ENCODE assay signal across 20 cellular contexts in the genomic region with DNA sequence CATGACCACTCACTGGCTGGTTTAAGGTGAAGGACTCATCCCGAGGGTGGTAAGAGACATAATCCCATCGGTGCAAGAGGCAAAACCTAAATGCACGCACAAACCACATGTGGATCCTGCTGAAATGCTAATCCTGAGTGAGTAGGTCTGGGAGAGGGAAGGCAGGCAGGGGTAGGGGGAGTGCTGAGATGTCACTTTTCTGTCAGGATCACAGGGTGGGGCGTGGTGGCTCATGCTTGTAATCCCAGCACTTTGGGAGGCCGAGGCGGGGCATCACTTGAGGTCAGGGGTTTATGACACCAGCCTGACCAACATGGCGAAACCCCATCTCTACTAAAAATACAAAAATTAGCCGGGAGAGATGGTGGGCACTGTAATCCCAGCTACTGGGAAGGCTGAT.
DNase-seq lines count a peak whose midpoint lies in the region; ATAC-seq and FAIRE-seq lines count a peak whose summit lies in the region.
"Had no signal": no experiment of that assay in that cellular context is flagged by ENCODE, and none has a peak within 500 bp of the region (broad histone marks: within the 10 kb centered on the region; RNA-seq: fewer than 3 reads in every experiment).

No MANE protein-coding gene starts in this region.

- H3K14ac ChIP-seq in trophoblast cell (ENCODE audit: low read length), result no peak overlapping the region

- H2AFZ ChIP-seq in trophoblast cell (ENCODE audit: insufficient read depth, low read length, poor library complexity), result no peak overlapping the region

- H4K8ac ChIP-seq in trophoblast cell (ENCODE audit: low read depth, low read length), result no peak overlapping the region

- H3K79me2 ChIP-seq in trophoblast cell (ENCODE audit: control insufficient read depth, insufficient read depth, low read length, poor library complexity), result no peaks in the 10 kb centered on the region

- no peak overlapping the region for H4K91ac ChIP-seq in trophoblast cell (ENCODE audit: low read depth, low read length)

- H4K12ac ChIP-seq in trophoblast cell (ENCODE audit: low read depth, low read length), result no peak overlapping the region

- H2BK12ac ChIP-seq in trophoblast cell (ENCODE audit: low read length), result no peak overlapping the region

- H2AK5ac ChIP-seq in trophoblast cell (ENCODE audit: low read length), result no peak overlapping the region

- no peak overlapping the region for H3K4ac ChIP-seq in trophoblast cell (ENCODE audit: low read depth, low read length)

- H3K79me1 ChIP-seq in trophoblast cell (ENCODE audit: low read length), result no peaks in the 10 kb centered on the region

- DNase-seq in HTR-8/SVneo (ENCODE audit: insufficient read length, low spot score) (no peak), trophoblast cell (no peak), urothelium cell line (ENCODE audit: low spot score) (no peak), HuH-7 (ENCODE audit: low spot score) (no peak)
- DNase-seq: AML-193; Calu3; CD4-positive, alpha-beta T cell; CD8-positive, alpha-beta T cell; DMS79 treated with DMSO at 0.1 percent for 48 hours; GF-D8 had no signal

- no peak overlapping the region for H2BK5ac ChIP-seq in trophoblast cell (ENCODE audit: low read depth, low read length, poor library complexity)

- WGBS in trophoblast cell (ENCODE audit: extremely low coverage, insufficient coverage, insufficient read length), result no CpG with 5 or more reads among the region's 8 CpGs

- no peaks in the 10 kb centered on the region for H3K36me3 ChIP-seq in trophoblast cell (ENCODE audit: control insufficient read depth in 1 of 2, insufficient read depth in 2 of 2, low read length in 2 of 2)
- H3K36me3 ChIP-seq: BLaER1 treated with 17β-estradiol and CSF1 and Interleukin-3, amounts not matched to agents 10 nM and 100 nM had no signal

- H3K27me3 ChIP-seq in trophoblast cell (ENCODE audit: insufficient read depth, low read length), result no peaks in the 10 kb centered on the region
- H3K27me3 ChIP-seq: BLaER1 treated with 17β-estradiol and CSF1 and Interleukin-3, amounts not matched to agents 10 nM and 100 nM had no signal

- no peak overlapping the region for H3K18ac ChIP-seq in trophoblast cell (ENCODE audit: low read length)

- no peak overlapping the region for H3K27ac ChIP-seq in trophoblast cell (ENCODE audit: low read depth, low read length)
- H3K27ac ChIP-seq: 22Rv1; A549; BLaER1 treated with 17β-estradiol and CSF1 and Interleukin-3, amounts not matched to agents 10 nM and 100 nM; C4-2B had no signal

- no peak overlapping the region for H3K9ac ChIP-seq in trophoblast cell (ENCODE audit: low read length)
- H3K9ac ChIP-seq: BLaER1 treated with 17β-estradiol and CSF1 and Interleukin-3, amounts not matched to agents 10 nM and 100 nM had no signal

- H3K23ac ChIP-seq in trophoblast cell (ENCODE audit: low read length), result no peak overlapping the region

- H3K4me2 ChIP-seq in trophoblast cell (ENCODE audit: low read length), result no peak overlapping the region
- H3K4me2 ChIP-seq: A549; BLaER1 treated with 17β-estradiol and CSF1 and Interleukin-3, amounts not matched to agents 10 nM and 100 nM had no signal

- FAIRE-seq in HTR-8/SVneo (lab: Jason Lieb, UNC), result peak; percentile 85
- FAIRE-seq in urothelium cell line (lab: Jason Lieb, UNC), result peak; percentile 13
- FAIRE-seq: A549, D721Med, G401.6, GM12891, GM19239 had no signal

- no peak for ATAC-seq in HG03520 (IDR thresholded peaks at IDR 0.05; ENCODE audit: unreplicated experiment)
- ATAC-seq: A549; CD8-positive, alpha-beta T cell had no signal

- H3K9me3 ChIP-seq in trophoblast cell (ENCODE audit: insufficient read depth, low read depth, low read length), result peaks cover 1% of the 10 kb centered on the region
- H3K9me3 ChIP-seq: A549 had no signal

- H3K4me3 ChIP-seq in trophoblast cell (ENCODE audit: low read depth, low read length), result peak overlapping the region; percentile 30
- H3K4me3 ChIP-seq: A549; BLaER1 treated with 17β-estradiol and CSF1 and Interleukin-3, amounts not matched to agents 10 nM and 100 nM had no signal

- peaks cover 6% of the 10 kb centered on the region in 2 experiments for H3K4me1 ChIP-seq in trophoblast cell (ENCODE audit: control insufficient read depth in 1 of 2, insufficient read depth in 2 of 2, low read length in 2 of 2)
- H3K4me1 ChIP-seq: A549; BLaER1 treated with 17β-estradiol and CSF1 and Interleukin-3, amounts not matched to agents 10 nM and 100 nM; Caco-2 had no signal

- H2BK120ac ChIP-seq in trophoblast cell (ENCODE audit: insufficient read depth, low read length, poor library complexity), result no peak overlapping the region
